In genomic region chr6:74594350-74594749, GRCh38 we compare ENCODE assay signal across 7 cellular contexts.
DNase-seq lines count a peak whose midpoint lies in the region; ATAC-seq, FAIRE-seq and TF ChIP-seq lines count a peak whose summit lies in the region.
"Not testable (repeated sequence)": the region's sequence is repeated elsewhere in the genome, so short reads cannot be mapped to it uniquely, and the experiment has no call there.

No MANE protein-coding gene starts in this region.

- H3K4me1 ChIP-seq in GM23338 (ENCODE audit: insufficient read depth); OCI-LY7 (ENCODE audit: insufficient read depth, low read length, poor library complexity, severe bottlenecking): not testable (repeated sequence)

- intact Hi-C loops in OCI-LY7 (cut with micrococcal nuclease; ENCODE audit: unreplicated experiment) = not testable (repeated sequence)

- not testable (repeated sequence) for H3K27me3 Mint-ChIP-seq in GM23338 (ENCODE audit: insufficient read depth, low read depth, poor library complexity); chondrocyte (ENCODE audit: low read depth); glutamatergic neuron (ENCODE audit: unreplicated experiment); neural crest cell (ENCODE audit: low read depth)

- H4K20me1 ChIP-seq in GM23338 (replicated peaks; ENCODE audit: insufficient read depth); OCI-LY7 (ENCODE audit: insufficient read depth, low read length): not testable (repeated sequence)

- POLR2A ChIA-PET in OCI-LY7 (lab: Charles Lee) = interaction anchor here (0.5 kb wide), 1 partner anchor 16 kb away, joined by 3 read pairs; no protein-coding TSS in a partner anchor

- not testable (repeated sequence) for H3F3A ChIP-seq in GM23338 (replicated peaks; ENCODE audit: low read depth)

- not testable (repeated sequence) for DNase-seq in GM23338 (ENCODE audit: low spot score); OCI-LY7 (ENCODE audit: low spot score); chondrocyte (ENCODE audit: low spot score); glutamatergic neuron; neural crest cell (ENCODE audit: low read depth, low spot score)

- not testable (repeated sequence) for H3K9me3 ChIP-seq in OCI-LY7 (ENCODE audit: low read length)

- not testable (repeated sequence) for H3K4me3 ChIP-seq in GM23338; OCI-LY7 (ENCODE audit: low read depth, low read length, poor library complexity, severe bottlenecking)

- FAIRE-seq in G401.6 (lab: Jason Lieb, UNC) = peak; percentile 93

- not testable (repeated sequence) for H3K27ac ChIP-seq in GM23338 (ENCODE audit: low read depth); OCI-LY7 (ENCODE audit: low read depth, low read length, poor library complexity, severe bottlenecking); VCaP

- H3K4me3 Mint-ChIP-seq in GM23338; chondrocyte (ENCODE audit: unreplicated experiment); glutamatergic neuron (ENCODE audit: unreplicated experiment); neural crest cell: not testable (repeated sequence)

- not testable (repeated sequence) for H3K9me2 ChIP-seq in GM23338 (ENCODE audit: insufficient read depth); OCI-LY7 (ENCODE audit: insufficient read depth, low read length)

- peak in 1 of 2 experiments; percentile 96; a peak in 3 of 4 replicates for TF ChIP-seq CTCF in GM23338 (conservative IDR thresholded peaks at IDR 0.05; ENCODE audit: low read depth in 2 of 2)
- 0 out of 2 replicates have a peak, but pooled peaks have one; percentile 20 for TF ChIP-seq CTCF in OCI-LY7 (conservative IDR thresholded peaks at IDR 0.05; ENCODE audit: low read length)
- peak; percentile 52; the same call in 1 of the 2 replicates for TF ChIP-seq CTCF in VCaP (conservative IDR thresholded peaks at IDR 0.05)
- TF ChIP-seq CTCF in chondrocyte (IDR thresholded peaks at IDR 0.05) = peak; percentile 51
- TF ChIP-seq CTCF in glutamatergic neuron (IDR thresholded peaks at IDR 0.05; ENCODE audit: partially characterized antibody, unreplicated experiment) = peak; percentile 66
- TF ChIP-seq CTCF in neural crest cell (conservative IDR thresholded peaks at IDR 0.05) = peak; percentile 51

- H3K36me3 ChIP-seq in GM23338 (ENCODE audit: insufficient read depth); OCI-LY7 (ENCODE audit: insufficient read depth, low read length): not testable (repeated sequence)

- H3K27me3 ChIP-seq in GM23338 (ENCODE audit: insufficient read depth) = not testable (repeated sequence)

- H3K79me2 ChIP-seq in GM23338 (replicated peaks; ENCODE audit: insufficient read depth); OCI-LY7 (ENCODE audit: insufficient read depth, low read depth, low read length): not testable (repeated sequence)

- H3K4me2 ChIP-seq in GM23338; OCI-LY7 (ENCODE audit: low read length): not testable (repeated sequence)

- ATAC-seq in GM23338 = peak; percentile 97

- H3K27ac Mint-ChIP-seq in GM23338; chondrocyte (ENCODE audit: unreplicated experiment); glutamatergic neuron (ENCODE audit: unreplicated experiment); neural crest cell (ENCODE audit: unreplicated experiment): not testable (repeated sequence)

- H3K36me3 Mint-ChIP-seq in GM23338 (ENCODE audit: low read depth); chondrocyte (ENCODE audit: low read depth); glutamatergic neuron (ENCODE audit: unreplicated experiment); neural crest cell (ENCODE audit: low read depth): not testable (repeated sequence)

- H3K4me1 Mint-ChIP-seq in GM23338; glutamatergic neuron (ENCODE audit: low read depth, unreplicated experiment); neural crest cell: not testable (repeated sequence)
- H3K4me1 Mint-ChIP-seq in chondrocyte (ENCODE audit: low read depth) = peaks cover 18% of the 10 kb centered on the region

- not testable (repeated sequence) for H3K9me3 Mint-ChIP-seq in GM23338; glutamatergic neuron (ENCODE audit: unreplicated experiment)
- peaks cover 27% of the 10 kb centered on the region for H3K9me3 Mint-ChIP-seq in chondrocyte (ENCODE audit: low read depth)
- H3K9me3 Mint-ChIP-seq in neural crest cell = peaks cover 21% of the 10 kb centered on the region

- not testable (repeated sequence) for BruUV-seq in OCI-LY7 (replicated peaks; lab: Mats Ljungman, UMichigan)

- CTCF ChIA-PET in OCI-LY7 (lab: Charles Lee; ENCODE audit: unreplicated experiment) = not testable (repeated sequence)

- H2AFZ ChIP-seq in GM23338; OCI-LY7 (ENCODE audit: low read length): not testable (repeated sequence)
